In genomic region chr20:25249198-25249931, GRCh38 we compare ENCODE assay signal across 8 cellular contexts. TPM values are rescaled to one million over a fixed set of nuclear protein-coding genes. Genes with fewer than 3 reads are reported as not detected.
DNase-seq lines count a peak whose midpoint lies in the region; ATAC-seq and TF ChIP-seq lines count a peak whose summit lies in the region.

No MANE protein-coding gene starts in this region.

- no peak overlapping the region for H4K8ac ChIP-seq in mesenchymal stem cell (ENCODE audit: low read length)

- no peak overlapping the region for H3K14ac ChIP-seq in mesenchymal stem cell (ENCODE audit: low read length in 2 of 2)

- intact Hi-C loops in breast epithelium (cut with DNase I; ENCODE audit: low total_unique reads): no loop called here

- H2BK5ac ChIP-seq in mesenchymal stem cell (ENCODE audit: low read depth, low read length, poor library complexity, severe bottlenecking): no peak overlapping the region

- H3K27ac ChIP-seq in breast epithelium (peak overlapping the region in 1 of 2 donors; percentile 2), mesenchymal stem cell (ENCODE audit: low read length, poor library complexity, severe bottlenecking) (peak overlapping the region; percentile 46)

- H2AK5ac ChIP-seq in mesenchymal stem cell (ENCODE audit: low read length, severe bottlenecking): no peak overlapping the region

- H3K18ac ChIP-seq in mesenchymal stem cell (ENCODE audit: low read depth in 1 of 2, low read length in 2 of 2): no peak overlapping the region

- WGBS in mesenchymal stem cell: 72% methylated on average over 9 of the region's 9 CpGs

- H3K9me3 ChIP-seq in breast epithelium (no peaks in the 10 kb centered on the region), mesenchymal stem cell (ENCODE audit: control insufficient read depth, low read length) (no peaks in the 10 kb centered on the region)

- H4K91ac ChIP-seq in mesenchymal stem cell (ENCODE audit: low read length): no peak overlapping the region

- no peak overlapping the region for H2BK120ac ChIP-seq in mesenchymal stem cell (ENCODE audit: low read depth, low read length)

- H2BK12ac ChIP-seq in mesenchymal stem cell (ENCODE audit: low read length in 2 of 2): no peak overlapping the region

- H3K9ac ChIP-seq in mesenchymal stem cell (ENCODE audit: low read length): peak overlapping the region; percentile 90

- DNase-seq in AG10803 (ENCODE audit: low read depth) (no peak), breast epithelium (ENCODE audit: low spot score in 2 of 2) (peak in 1 of 2 donors; percentile 58), mesenchymal stem cell (no peak), LoVo (ENCODE audit: low spot score) (no peak), SW480 (ENCODE audit: low spot score) (no peak)
- DNase-seq in Jurkat, Clone E6-1 (ENCODE audit: low read depth, low spot score): no peak
- DNase-seq in NK-92 treated with Interleukin-12 subunit alpha and Interleukin-12 subunit beta, amount 100 ng/mL, for 24 hours (lab: John Stamatoyannopoulos, UW): no peak

- H3K23ac ChIP-seq in mesenchymal stem cell (ENCODE audit: low read length in 2 of 2): no peak overlapping the region

- H3K4me2 ChIP-seq in mesenchymal stem cell (ENCODE audit: low read length, poor library complexity, severe bottlenecking): peak overlapping the region; percentile 68

- H3K27me3 ChIP-seq in breast epithelium (no peaks in the 10 kb centered on the region), mesenchymal stem cell (ENCODE audit: control insufficient read depth in 1 of 2, insufficient read depth in 1 of 2, low read length in 2 of 2) (no peaks in the 10 kb centered on the region)

- no peak overlapping the region for H2AFZ ChIP-seq in mesenchymal stem cell (ENCODE audit: low read depth, low read length)

- H2BK15ac ChIP-seq in mesenchymal stem cell (ENCODE audit: low read depth, poor library complexity, severe bottlenecking): no peak overlapping the region

- no peak for TF ChIP-seq POLR2A in breast epithelium (IDR thresholded peaks at IDR 0.05)

- H3K36me3 ChIP-seq in breast epithelium (no peaks in the 10 kb centered on the region), mesenchymal stem cell (ENCODE audit: control insufficient read depth in 1 of 2, insufficient read depth in 2 of 2, low read depth in 1 of 2, low read length in 2 of 2) (peaks cover 0 to 9% of the 10 kb centered on the region in 2 experiments)

- no peak overlapping the region for H3K4ac ChIP-seq in mesenchymal stem cell (ENCODE audit: low read depth in 1 of 2, low read length in 2 of 2)

- TF ChIP-seq CTCF in AG10803 (conservative IDR thresholded peaks at IDR 0.05; ENCODE audit: low read length) (no peak), breast epithelium (IDR thresholded peaks at IDR 0.05) (no peak)

- H3K4me1 ChIP-seq in breast epithelium (no peaks in the 10 kb centered on the region), mesenchymal stem cell (ENCODE audit: control insufficient read depth, insufficient read depth, low read depth, low read length) (peaks cover 31% of the 10 kb centered on the region)

- H3K79me1 ChIP-seq in mesenchymal stem cell (replicated peaks; ENCODE audit: low read length, poor library complexity, severe bottlenecking): peaks cover 6% of the 10 kb centered on the region

- H3K4me3 ChIP-seq in AG10803 (ENCODE audit: low read length) (peak overlapping the region; percentile 89), breast epithelium (peak overlapping the region; percentile 85 to 99 (median 94)), mesenchymal stem cell (ENCODE audit: insufficient read depth in 1 of 2, low read depth in 1 of 2, low read length in 2 of 2) (peak overlapping the region in 1 of 2 experiments; percentile 85)
- H3K4me3 ChIP-seq in Jurkat, Clone E6-1 (ENCODE audit: low read length): peak overlapping the region; percentile 87

- no peak for ATAC-seq in GM18517 (IDR thresholded peaks at IDR 0.05; ENCODE audit: unreplicated experiment)

RNA-seq across cellular contexts. Expression of gene PYGB, which starts 1.5 kb away (rescaled TPM):
- 29.3 TPM for polyA plus RNA-seq in Jurkat, Clone E6-1 (2012; ENCODE audit: insufficient read depth, insufficient read length)
- 100 to 1,000 TPM in 2 of 3 donors, 10 to 100 TPM in 1; 95.7 to 128 (median 121) TPM for total RNA-seq in breast epithelium
- polyA plus RNA-seq in mesenchymal stem cell (2013, experiment 1 of 2): 50.3 TPM
- polyA plus RNA-seq in mesenchymal stem cell (2013, experiment 2 of 2): 48.3 TPM

RNA-seq across cellular contexts. Expression of gene ENTPD6, which starts 53.9 kb away (rescaled TPM):
- 64.8 TPM for polyA plus RNA-seq in Jurkat, Clone E6-1 (2012; ENCODE audit: insufficient read depth, insufficient read length)
- 10 to 100 TPM; 45.8 to 77.6 (median 71.1) TPM for total RNA-seq in breast epithelium
- 29.8 TPM for polyA plus RNA-seq in mesenchymal stem cell (2013, experiment 1 of 2)
- polyA plus RNA-seq in mesenchymal stem cell (2013, experiment 2 of 2): 27.3 TPM
